Comparison of ENCODE assay signal across 27 cellular contexts in genomic region chr5:58469895-58470294, GRCh38. TPM values are rescaled to one million over a fixed set of nuclear protein-coding genes. Genes with fewer than 3 reads are reported as not detected.
A peak's percentile ranks its signal among the peaks of the same experiment; 100 is the strongest.
DNase-seq lines count a peak whose midpoint lies in the region; ATAC-seq, FAIRE-seq and TF ChIP-seq lines count a peak whose summit lies in the region.
"Had no signal": no experiment of that assay in that cellular context is flagged by ENCODE, and none has a peak within 500 bp of the region (broad histone marks: within the 10 kb centered on the region; RNA-seq: fewer than 3 reads in every experiment).

No MANE protein-coding gene starts in this region.

- no peaks in the 10 kb centered on the region for H3K79me2 ChIP-seq in neural progenitor cell (ENCODE audit: low read depth)

- H3K4me3 Mint-ChIP-seq in naive thymus-derived CD4-positive, alpha-beta T cell = no peak overlapping the region
- H3K4me3 Mint-ChIP-seq in neural progenitor cell = no peak overlapping the region
- H3K4me3 Mint-ChIP-seq in activated CD4-positive, alpha-beta memory T cell treated with anti-CD3 and anti-CD28 coated beads, Interleukin-2, amount 10 ng/mL, durations not matched to agents 7 days and 5 days = no peak overlapping the region
- H3K4me3 Mint-ChIP-seq: CD4-positive, alpha-beta memory T cell had no signal

- H4K20me1 ChIP-seq in neural progenitor cell (ENCODE audit: low read depth) = no peaks in the 10 kb centered on the region
- H4K20me1 ChIP-seq: BLaER1 had no signal

- peaks cover 0 to 7% (median 0%) of the 10 kb centered on the region in 11 donors for H3K9me3 Mint-ChIP-seq in naive thymus-derived CD4-positive, alpha-beta T cell
- peaks cover 11% of the 10 kb centered on the region for H3K9me3 Mint-ChIP-seq in neural progenitor cell
- H3K9me3 Mint-ChIP-seq in activated CD4-positive, alpha-beta memory T cell treated with anti-CD3 and anti-CD28 coated beads, Interleukin-2, amount 10 ng/mL, durations not matched to agents 7 days and 5 days = no peaks in the 10 kb centered on the region

- H3K27ac ChIP-seq in naive thymus-derived CD4-positive, alpha-beta T cell (ENCODE audit: low read depth, low read length) = no peak overlapping the region
- no peak overlapping the region for H3K27ac ChIP-seq in neural progenitor cell
- H3K27ac ChIP-seq: BLaER1, PC-9 had no signal

- H3F3A ChIP-seq in neural progenitor cell (ENCODE audit: low read depth) = no peaks in the 10 kb centered on the region

- H3K36me3 ChIP-seq in naive thymus-derived CD4-positive, alpha-beta T cell (ENCODE audit: control insufficient read depth in 2 of 3, insufficient read depth in 3 of 3, low read length in 3 of 3) = no peaks in the 10 kb centered on the region
- no peaks in the 10 kb centered on the region for H3K36me3 ChIP-seq in neural progenitor cell
- H3K36me3 ChIP-seq: BLaER1 had no signal

- CTCF ChIA-PET in naive thymus-derived CD4-positive, alpha-beta T cell (lab: Charles Lee) = no interaction called here
- CTCF ChIA-PET in activated CD4-positive, alpha-beta memory T cell treated with anti-CD3 and anti-CD28 coated beads, Interleukin-2, amount 10 ng/mL, durations not matched to agents 7 days and 5 days (lab: Charles Lee) = no interaction called here

- FAIRE-seq in H54 (lab: Jason Lieb, UNC) = peak; percentile 11
- FAIRE-seq: GM18507 had no signal

- H3K9me3 ChIP-seq in naive thymus-derived CD4-positive, alpha-beta T cell (ENCODE audit: control insufficient read depth in 2 of 3, low read length in 3 of 3) = no peaks in the 10 kb centered on the region
- no peaks in the 10 kb centered on the region for H3K9me3 ChIP-seq in neural progenitor cell (ENCODE audit: low read depth)

- no peak overlapping the region for H2AFZ ChIP-seq in neural progenitor cell (replicated peaks)
- H2AFZ ChIP-seq: PC-9 had no signal

- H3K27ac Mint-ChIP-seq in naive thymus-derived CD4-positive, alpha-beta T cell = no peak overlapping the region
- H3K27ac Mint-ChIP-seq in neural progenitor cell = no peak overlapping the region
- no peak overlapping the region for H3K27ac Mint-ChIP-seq in activated CD4-positive, alpha-beta memory T cell treated with anti-CD3 and anti-CD28 coated beads, Interleukin-2, amount 10 ng/mL, durations not matched to agents 7 days and 5 days
- H3K27ac Mint-ChIP-seq: CD4-positive, alpha-beta memory T cell had no signal

- H3K4me2 ChIP-seq in neural progenitor cell = no peak overlapping the region
- H3K4me2 ChIP-seq: BLaER1, PC-9 had no signal

- H3K4me1 ChIP-seq in naive thymus-derived CD4-positive, alpha-beta T cell (ENCODE audit: control insufficient read depth in 2 of 2, insufficient read depth in 2 of 2, low read length in 2 of 2) = no peaks in the 10 kb centered on the region
- H3K4me1 ChIP-seq in neural progenitor cell = no peaks in the 10 kb centered on the region
- H3K4me1 ChIP-seq: BLaER1 had no signal

- no peak overlapping the region for H3K4me3 ChIP-seq in naive thymus-derived CD4-positive, alpha-beta T cell (ENCODE audit: low read length)
- no peak overlapping the region for H3K4me3 ChIP-seq in neural progenitor cell
- H3K4me3 ChIP-seq: BLaER1, PC-9 had no signal

- POLR2A ChIA-PET in naive thymus-derived CD4-positive, alpha-beta T cell (lab: Charles Lee) = no interaction called here
- POLR2A ChIA-PET in activated CD4-positive, alpha-beta memory T cell treated with anti-CD3 and anti-CD28 coated beads, Interleukin-2, amount 10 ng/mL, durations not matched to agents 7 days and 5 days (lab: Charles Lee) = no interaction called here

- no peak for TF ChIP-seq POLR2A in H54 (IDR thresholded peaks at IDR 0.05; ENCODE audit: low read depth, low read length)

- H3K9ac ChIP-seq in neural progenitor cell = no peak overlapping the region
- H3K9ac ChIP-seq: BLaER1 had no signal

- TF ChIP-seq CTCF in neural progenitor cell (IDR thresholded peaks at IDR 0.05) = no peak

- DNase-seq in H54 (ENCODE audit: insufficient read length, low spot score) (no peak), NOMO-1 (lab: John Stamatoyannopoulos, UW; ENCODE audit: unreplicated experiment in 2 of 2) (peak; percentile 49 to 82), SIG-M5 treated with dmso at 0.1 percent for 504 hours (lab: John Stamatoyannopoulos, UW; ENCODE audit: unreplicated experiment) (peak; percentile 71), neural progenitor cell (ENCODE audit: low spot score) (no peak)
- no peak for DNase-seq in naive thymus-derived CD4-positive, alpha-beta T cell
- DNase-seq in activated CD4-positive, alpha-beta T cell treated with anti-CD3 and anti-CD28 coated beads for 48 hours = no peak
- no peak for DNase-seq in activated CD4-positive, alpha-beta memory T cell treated with anti-CD3 and anti-CD28 coated beads, Interleukin-2, amount 10 ng/mL, durations not matched to agents 7 days and 5 days
- DNase-seq: CD4-positive, alpha-beta memory T cell; GOT3; IMR-90; NCI-H1092 treated with DMSO at 0.1 percent for 48 hours; NCI-H1436 treated with DMSO at 0.1 percent for 48 hours; NCI-H1930; NCI-H2227 treated with DMSO at 0.1 percent for 48 hours; NCI-H510A treated with DMSO at 0.1 percent for 48 hours; NCI-H774; NK-92 treated with Interleukin-12 subunit alpha and Interleukin-12 subunit beta, amount 100 ng/mL, for 24 hours; PC-9; RPMI8226; SHP77 had no signal

- intact Hi-C loops in naive thymus-derived CD4-positive, alpha-beta T cell (cut with micrococcal nuclease) = loop anchor here in 1 of 2 donors (10.0 kb wide), 1 partner anchor 655 kb away; no protein-coding TSS in a partner anchor

- peaks cover 0 to 11% (median 0%) of the 10 kb centered on the region in 7 donors for H3K4me1 Mint-ChIP-seq in naive thymus-derived CD4-positive, alpha-beta T cell
- peaks cover 7% of the 10 kb centered on the region for H3K4me1 Mint-ChIP-seq in neural progenitor cell
- H3K4me1 Mint-ChIP-seq in activated CD4-positive, alpha-beta memory T cell treated with anti-CD3 and anti-CD28 coated beads, Interleukin-2, amount 10 ng/mL, durations not matched to agents 7 days and 5 days = peaks cover 7% of the 10 kb centered on the region
- H3K4me1 Mint-ChIP-seq: CD4-positive, alpha-beta memory T cell had no signal

- H3K36me3 Mint-ChIP-seq in naive thymus-derived CD4-positive, alpha-beta T cell = peaks cover 0 to 8% (median 0%) of the 10 kb centered on the region in 5 donors
- no peaks in the 10 kb centered on the region for H3K36me3 Mint-ChIP-seq in neural progenitor cell
- H3K36me3 Mint-ChIP-seq in activated CD4-positive, alpha-beta memory T cell treated with anti-CD3 and anti-CD28 coated beads, Interleukin-2, amount 10 ng/mL, durations not matched to agents 7 days and 5 days (ENCODE audit: low read depth) = no peaks in the 10 kb centered on the region
- H3K36me3 Mint-ChIP-seq: CD4-positive, alpha-beta memory T cell had no signal

- peak; percentile 57 for ATAC-seq in naive thymus-derived CD4-positive, alpha-beta T cell
- ATAC-seq: SK-N-SH treated with all-trans-retinoic acid at 6 μM for 48 hours had no signal

- no peaks in the 10 kb centered on the region for H3K27me3 ChIP-seq in naive thymus-derived CD4-positive, alpha-beta T cell (ENCODE audit: control insufficient read depth in 2 of 2, insufficient read depth in 2 of 2, low read length in 2 of 2)
- H3K27me3 ChIP-seq in neural progenitor cell = no peaks in the 10 kb centered on the region
- H3K27me3 ChIP-seq: BLaER1 had no signal

- peaks cover 0 to 9% (median 4%) of the 10 kb centered on the region in 5 donors for H3K27me3 Mint-ChIP-seq in naive thymus-derived CD4-positive, alpha-beta T cell
- H3K27me3 Mint-ChIP-seq in neural progenitor cell (ENCODE audit: insufficient read depth, low read depth) = no peaks in the 10 kb centered on the region
- peaks cover 2% of the 10 kb centered on the region for H3K27me3 Mint-ChIP-seq in activated CD4-positive, alpha-beta memory T cell treated with anti-CD3 and anti-CD28 coated beads, Interleukin-2, amount 10 ng/mL, durations not matched to agents 7 days and 5 days

RNA-seq across cellular contexts. Expression of gene PLK2, which starts 10.0 kb away (rescaled TPM):
- 10 to 100 TPM in 2 of 5 experiments, 1 to 10 TPM in 3; 5.7 to 29.5 (median 9.3) TPM for total RNA-seq in naive thymus-derived CD4-positive, alpha-beta T cell
- polyA plus RNA-seq in naive thymus-derived CD4-positive, alpha-beta T cell = 1 to 10 TPM in 1 of 2 donors, under 1 TPM in 1; 0.77 to 2.6 TPM
- total RNA-seq in neural progenitor cell (ENCODE audit: low replicate concordance) = 10.1 and 22.5 TPM in 2 replicates
- total RNA-seq in activated CD4-positive, alpha-beta memory T cell treated with anti-CD3 and anti-CD28 coated beads, Interleukin-2, amount 10 ng/mL, durations not matched to agents 7 days and 5 days = 1 to 10 TPM; 3.5 to 4.2 TPM

RNA-seq across cellular contexts. Expression of gene GAPT, which starts 21.3 kb away (rescaled TPM):
- total RNA-seq in naive thymus-derived CD4-positive, alpha-beta T cell = 10 to 100 TPM in 1 of 5 experiments, 1 to 10 TPM in 1, under 1 TPM in 2, not detected in 1; 0.57 to 11.7 (median 1.5) TPM
- under 1 TPM; 0.54 to 0.97 TPM for polyA plus RNA-seq in naive thymus-derived CD4-positive, alpha-beta T cell
- not detected in 2 replicates for total RNA-seq in neural progenitor cell (ENCODE audit: low replicate concordance)
- not detected for total RNA-seq in activated CD4-positive, alpha-beta memory T cell treated with anti-CD3 and anti-CD28 coated beads, Interleukin-2, amount 10 ng/mL, durations not matched to agents 7 days and 5 days
- total RNA-seq: A673; CD4-positive, alpha-beta memory T cell; G401; IMR-90; MCF 10A; PC-9; T-helper 1 cell treated with Interleukin-12 subunit alpha and Interleukin-12 subunit beta and Interleukin-4 antibody, amounts not matched to agents 30 ng/mL and 1 ng/mL, for 36 hours had no signal
- polyA plus RNA-seq: IMR-90 had no signal

Comparison
In these comparisons a context has a peak if more than half of its experiments do, and no peak if none do; other contexts are left out.
1. DNase-seq: peak in NOMO-1 (2 of 2) and SIG-M5 treated with dmso at 0.1 percent for 504 hours (single experiment); none in H54 (single experiment), naive thymus-derived CD4-positive, alpha-beta T cell (0 of 9), activated CD4-positive, alpha-beta T cell treated with anti-CD3 and anti-CD28 coated beads for 48 hours (single experiment), neural progenitor cell (single experiment) and activated CD4-positive, alpha-beta memory T cell treated with anti-CD3 and anti-CD28 coated beads, Interleukin-2, amount 10 ng/mL, durations not matched to agents 7 days and 5 days (single experiment).